In genomic region chr22:24430431-24431308, GRCh38 we compare ENCODE assay signal across 9 cellular contexts. TPM values are rescaled to one million over a fixed set of nuclear protein-coding genes. Genes with fewer than 3 reads are reported as not detected.
DNase-seq lines count a peak whose midpoint lies in the region; ATAC-seq and TF ChIP-seq lines count a peak whose summit lies in the region.
"Had no signal": no experiment of that assay in that cellular context is flagged by ENCODE, and none has a peak within 500 bp of the region (broad histone marks: within the 10 kb centered on the region; RNA-seq: fewer than 3 reads in every experiment).

No MANE protein-coding gene starts in this region.

- H3K27ac Mint-ChIP-seq in CD4-positive, alpha-beta memory T cell: peak overlapping the region; percentile 52 to 99 (median 86)
- H3K27ac Mint-ChIP-seq in activated naive CD8-positive, alpha-beta T cell treated with anti-CD3 and anti-CD28 coated beads for 36 hours: peak overlapping the region; percentile 94
- peak overlapping the region; percentile 81 to 98 (median 93) for H3K27ac Mint-ChIP-seq in naive thymus-derived CD4-positive, alpha-beta T cell

- ATAC-seq in naive thymus-derived CD4-positive, alpha-beta T cell: no peak
- no peak for ATAC-seq in GM21360 (IDR thresholded peaks at IDR 0.05; ENCODE audit: unreplicated experiment)

- peak overlapping the region; percentile 81 for H3K27ac ChIP-seq in CD4-positive, alpha-beta memory T cell (ENCODE audit: low read depth, low read length)
- peak overlapping the region; percentile 100 for H3K27ac ChIP-seq in KMS-11
- peak overlapping the region; percentile 97 for H3K27ac ChIP-seq in naive thymus-derived CD4-positive, alpha-beta T cell (ENCODE audit: low read depth, low read length)

- POLR2A ChIA-PET in CD4-positive, alpha-beta memory T cell (lab: Charles Lee; ENCODE audit: partially characterized antibody): interaction anchor here (1.2 kb wide), 1 partner anchor 12 kb away, joined by 3 read pairs; no protein-coding TSS in a partner anchor
- POLR2A ChIA-PET in naive thymus-derived CD4-positive, alpha-beta T cell (lab: Charles Lee): no interaction called here

- peaks cover 14% of the 10 kb centered on the region for H3K36me3 ChIP-seq in CD4-positive, alpha-beta memory T cell (ENCODE audit: insufficient read depth, low read length)
- H3K36me3 ChIP-seq in KMS-11 (ENCODE audit: insufficient read depth): no peaks in the 10 kb centered on the region
- H3K36me3 ChIP-seq in naive thymus-derived CD4-positive, alpha-beta T cell (ENCODE audit: control insufficient read depth in 2 of 3, insufficient read depth in 3 of 3, low read length in 3 of 3): peaks cover 0 to 31% (median 17%) of the 10 kb centered on the region in 3 experiments
- H3K36me3 ChIP-seq: stomach had no signal

- intact Hi-C loops in CD4-positive, alpha-beta memory T cell (cut with micrococcal nuclease): loop anchor here (5.0 kb wide), 1 partner anchor 418 kb away; the partner anchor contains the start of gene CABIN1
- intact Hi-C loops in naive thymus-derived CD4-positive, alpha-beta T cell (cut with micrococcal nuclease): loop anchor here in 1 of 2 donors (10.0 kb wide), 1 partner anchor 56 kb away; no protein-coding TSS in a partner anchor

- peak overlapping the region in 7 of 8 donors; percentile 9 to 97 (median 52) for H3K4me3 Mint-ChIP-seq in CD4-positive, alpha-beta memory T cell
- H3K4me3 Mint-ChIP-seq in activated naive CD8-positive, alpha-beta T cell treated with anti-CD3 and anti-CD28 coated beads for 36 hours: peak overlapping the region; percentile 87
- peak overlapping the region; percentile 42 to 96 (median 90) for H3K4me3 Mint-ChIP-seq in naive thymus-derived CD4-positive, alpha-beta T cell

- H4K20me1 ChIP-seq in KMS-11 (ENCODE audit: insufficient read depth): no peaks in the 10 kb centered on the region

- H3K79me2 ChIP-seq in KMS-11 (ENCODE audit: insufficient read depth, low read depth): peaks cover 84% of the 10 kb centered on the region

- TF ChIP-seq CTCF in KMS-11 (conservative IDR thresholded peaks at IDR 0.05; ENCODE audit: low read depth, low read length) (no peak), GM10266 (IDR thresholded peaks at IDR 0.05; ENCODE audit: control insufficient read depth, insufficient read depth, low read depth, missing control alignments) (no peak)

- H3K9me3 Mint-ChIP-seq in CD4-positive, alpha-beta memory T cell: peaks cover 0 to 5% (median 0%) of the 10 kb centered on the region in 8 donors
- H3K9me3 Mint-ChIP-seq in activated naive CD8-positive, alpha-beta T cell treated with anti-CD3 and anti-CD28 coated beads for 36 hours: no peaks in the 10 kb centered on the region
- H3K9me3 Mint-ChIP-seq in naive thymus-derived CD4-positive, alpha-beta T cell: peaks cover 0 to 4% (median 0%) of the 10 kb centered on the region in 11 donors

- peak overlapping the region; percentile 99 for H3K4me2 ChIP-seq in KMS-11

- no peaks in the 10 kb centered on the region for H3K9me3 ChIP-seq in CD4-positive, alpha-beta memory T cell (ENCODE audit: control insufficient read depth in 1 of 2, low read length in 2 of 2)
- H3K9me3 ChIP-seq in naive thymus-derived CD4-positive, alpha-beta T cell (ENCODE audit: control insufficient read depth in 2 of 3, low read length in 3 of 3): no peaks in the 10 kb centered on the region
- H3K9me3 ChIP-seq: stomach had no signal

- peaks cover 6 to 34% of the 10 kb centered on the region in 2 donors for H3K36me3 Mint-ChIP-seq in CD4-positive, alpha-beta memory T cell
- peaks cover 47% of the 10 kb centered on the region for H3K36me3 Mint-ChIP-seq in activated naive CD8-positive, alpha-beta T cell treated with anti-CD3 and anti-CD28 coated beads for 36 hours
- peaks cover 0 to 5% (median 5%) of the 10 kb centered on the region in 5 donors for H3K36me3 Mint-ChIP-seq in naive thymus-derived CD4-positive, alpha-beta T cell

- no peak overlapping the region for H3K4me3 ChIP-seq in CD4-positive, alpha-beta memory T cell (ENCODE audit: low read length in 2 of 2)
- H3K4me3 ChIP-seq in KMS-11 (IDR thresholded peaks at IDR 0.05; ENCODE audit: insufficient read depth, low read depth, low read length): no peak overlapping the region
- no peak overlapping the region for H3K4me3 ChIP-seq in naive thymus-derived CD4-positive, alpha-beta T cell (ENCODE audit: low read length)
- H3K4me3 ChIP-seq: stomach had no signal

- H3K9ac ChIP-seq in KMS-11: peak overlapping the region; percentile 94; the same call in 1 of the 2 replicates

- H2AFZ ChIP-seq in KMS-11 (ENCODE audit: low read depth): no peak overlapping the region

- H3K27me3 ChIP-seq in CD4-positive, alpha-beta memory T cell (ENCODE audit: insufficient read depth, low read length): no peaks in the 10 kb centered on the region
- no peaks in the 10 kb centered on the region for H3K27me3 ChIP-seq in KMS-11 (ENCODE audit: insufficient read depth, low read depth)
- H3K27me3 ChIP-seq in naive thymus-derived CD4-positive, alpha-beta T cell (ENCODE audit: control insufficient read depth in 2 of 2, insufficient read depth in 2 of 2, low read length in 2 of 2): no peaks in the 10 kb centered on the region

- peaks cover 52 to 95% (median 79%) of the 10 kb centered on the region in 4 donors for H3K4me1 Mint-ChIP-seq in CD4-positive, alpha-beta memory T cell
- peaks cover 75% of the 10 kb centered on the region for H3K4me1 Mint-ChIP-seq in activated naive CD8-positive, alpha-beta T cell treated with anti-CD3 and anti-CD28 coated beads for 36 hours
- H3K4me1 Mint-ChIP-seq in naive thymus-derived CD4-positive, alpha-beta T cell: peaks cover 66 to 95% (median 85%) of the 10 kb centered on the region in 7 donors

- peaks cover 0 to 3% of the 10 kb centered on the region in 2 donors for H3K27me3 Mint-ChIP-seq in CD4-positive, alpha-beta memory T cell
- no peaks in the 10 kb centered on the region for H3K27me3 Mint-ChIP-seq in activated naive CD8-positive, alpha-beta T cell treated with anti-CD3 and anti-CD28 coated beads for 36 hours
- no peaks in the 10 kb centered on the region for H3K27me3 Mint-ChIP-seq in naive thymus-derived CD4-positive, alpha-beta T cell

- CTCF ChIA-PET in CD4-positive, alpha-beta memory T cell (lab: Charles Lee; ENCODE audit: partially characterized antibody): interaction anchor here (1.0 to 1.4 kb wide), 2 partner anchors 9 to 11 kb away, joined by 3 read pairs; no protein-coding TSS in a partner anchor
- CTCF ChIA-PET in naive thymus-derived CD4-positive, alpha-beta T cell (lab: Charles Lee): interaction anchor here (0.8 to 0.9 kb wide), 2 partner anchors 10 to 69 kb away, joined by 3 read pairs; no protein-coding TSS in a partner anchor

- DNase-seq in CD4-positive, alpha-beta memory T cell: no peak
- no peak for DNase-seq in activated naive CD8-positive, alpha-beta T cell treated with anti-CD3 and anti-CD28 coated beads for 36 hours
- no peak for DNase-seq in naive thymus-derived CD4-positive, alpha-beta T cell
- no peak for DNase-seq in GM10266 (ENCODE audit: extremely low spot score)
- DNase-seq in KG1 (lab: John Stamatoyannopoulos, UW): no peak
- DNase-seq: NCI-H1436 had no signal

- H3K4me1 ChIP-seq in CD4-positive, alpha-beta memory T cell (ENCODE audit: insufficient read depth, low read length): peaks cover 97% of the 10 kb centered on the region
- H3K4me1 ChIP-seq in KMS-11 (ENCODE audit: low read depth, poor library complexity, severe bottlenecking): peaks cover 89% of the 10 kb centered on the region
- H3K4me1 ChIP-seq in naive thymus-derived CD4-positive, alpha-beta T cell (ENCODE audit: control insufficient read depth in 2 of 2, insufficient read depth in 2 of 2, low read length in 2 of 2): peaks cover 84 to 85% of the 10 kb centered on the region in 2 donors

RNA-seq across cellular contexts. Expression of gene ADORA2A, which starts 3.3 kb away (rescaled TPM):
- total RNA-seq in CD4-positive, alpha-beta memory T cell: 10 to 100 TPM; 34.5 to 35.0 TPM
- 10 to 100 TPM; 66.7 to 74.7 TPM for polyA plus RNA-seq in CD4-positive, alpha-beta memory T cell
- 10 to 100 TPM; 45.1 to 45.2 TPM for total RNA-seq in activated naive CD8-positive, alpha-beta T cell treated with anti-CD3 and anti-CD28 coated beads for 36 hours
- total RNA-seq in naive thymus-derived CD4-positive, alpha-beta T cell: 10 to 100 TPM; 22.5 to 43.7 (median 33.4) TPM
- 100 to 1,000 TPM in 1 of 2 donors, 10 to 100 TPM in 1; 79.5 to 127 TPM for polyA plus RNA-seq in naive thymus-derived CD4-positive, alpha-beta T cell
